In genomic region chr17:82566129-82566995, GRCh38 we compare ENCODE assay signal across 17 cellular contexts. TPM values are rescaled to one million over a fixed set of nuclear protein-coding genes. Genes with fewer than 3 reads are reported as not detected.
DNase-seq lines count a peak whose midpoint lies in the region; ATAC-seq and TF ChIP-seq lines count a peak whose summit lies in the region.
"Had no signal": no experiment of that assay in that cellular context is flagged by ENCODE, and none has a peak within 500 bp of the region (broad histone marks: within the 10 kb centered on the region; RNA-seq: fewer than 3 reads in every experiment).

No MANE protein-coding gene starts in this region.

- H3K4me1 ChIP-seq in liver (ENCODE audit: control insufficient read depth in 4 of 4, insufficient read depth in 4 of 4, low read length in 3 of 4) = peaks cover 6 to 16% (median 12%) of the 10 kb centered on the region in 4 donors
- H3K4me1 ChIP-seq: BE2C, HAP-1 had no signal

- no peak overlapping the region for H3K9ac ChIP-seq in liver (ENCODE audit: low read depth in 1 of 2, low read length in 2 of 2)

- H3K4me3 ChIP-seq in liver (ENCODE audit: low read depth in 1 of 3, low read length in 3 of 3) = no peak overlapping the region
- H3K4me3 ChIP-seq: HAP-1, thoracic aorta had no signal

- peak; percentile 13 to 41 for DNase-seq in NCI-H2081 (lab: John Stamatoyannopoulos, UW)
- no peak for DNase-seq in NCI-H2081 treated with DMSO at 0.1 percent for 48 hours (lab: John Stamatoyannopoulos, UW)
- no peak for DNase-seq in caudate nucleus (lab: John Stamatoyannopoulos, UW)
- no peak for DNase-seq in activated CD4-positive, alpha-beta T cell treated with anti-CD3 and anti-CD28 coated beads for 48 hours
- DNase-seq in DMS 273 (lab: John Stamatoyannopoulos, UW; ENCODE audit: unreplicated experiment) = no peak
- DNase-seq: 8988T; BE2C; central memory CD4-positive, alpha-beta T cell; Karpas-422; NCI-H510A; SHP77; stimulated activated CD4-positive, alpha-beta T cell treated with anti-CD3 and anti-CD28 coated beads, Interleukin-2, amount 100 ng/mL, for 48 hours had no signal

- no peak for TF ChIP-seq RAD21 in liver (IDR thresholded peaks at IDR 0.05)

- no peaks in the 10 kb centered on the region for H3K27me3 ChIP-seq in liver (ENCODE audit: control insufficient read depth in 4 of 4, insufficient read depth in 4 of 4, low read length in 3 of 4)
- H3K27me3 ChIP-seq: BE2C had no signal

- WGBS in liver = 79% methylated on average over 18 of the region's 18 CpGs

- H3K27ac ChIP-seq in caudate nucleus (ENCODE audit: low read depth, low read length) (peak overlapping the region; percentile 70), liver (ENCODE audit: low read depth in 1 of 2, low read length in 2 of 2) (no peak overlapping the region), temporal lobe (ENCODE audit: low read depth, low read length) (peak overlapping the region; percentile 87)
- H3K27ac ChIP-seq: thoracic aorta had no signal

- no peak for TF ChIP-seq CTCF in liver (IDR thresholded peaks at IDR 0.05; ENCODE audit: low read depth, low read length, missing input control)

- no peak for ATAC-seq in GM21825 (IDR thresholded peaks at IDR 0.05; ENCODE audit: unreplicated experiment)

- no peaks in the 10 kb centered on the region for H3K9me3 ChIP-seq in liver (ENCODE audit: control insufficient read depth in 4 of 4, low read length in 3 of 4)
- H3K9me3 ChIP-seq: BE2C, HAP-1, thoracic aorta had no signal

- peaks cover 9 to 26% (median 19%) of the 10 kb centered on the region in 4 donors for H3K36me3 ChIP-seq in liver (ENCODE audit: control insufficient read depth in 4 of 4, insufficient read depth in 3 of 4, low read depth in 1 of 4, low read length in 3 of 4)
- H3K36me3 ChIP-seq: thoracic aorta had no signal

TF ChIP-seq in liver, 16 proteins besides CTCF, POLR2A, EP300 and RAD21:
- peak; percentile 28 to 45 for TF ChIP-seq HNF4A (conservative IDR thresholded peaks at IDR 0.05)
- TF ChIP-seq TAF1 (conservative IDR thresholded peaks at IDR 0.05) = no peak
- no peak for TF ChIP-seq FOXA1 (IDR thresholded peaks at IDR 0.05)
- TF ChIP-seq REST (IDR thresholded peaks at IDR 0.05) = no peak
- no peak for TF ChIP-seq JUND (IDR thresholded peaks at IDR 0.05)
- TF ChIP-seq RXRA (IDR thresholded peaks at IDR 0.05) = peak in 1 of 2 donors; percentile 6
- TF ChIP-seq YY1 (IDR thresholded peaks at IDR 0.05) = no peak

RNA-seq across cellular contexts. Expression of gene FOXK2, which starts 46.8 kb away (rescaled TPM):
- 10 to 100 TPM; 13.4 to 16.2 TPM for total RNA-seq in liver
- 1 to 10 TPM; 3.1 to 8.3 TPM for polyA plus RNA-seq in liver
- 27.8 TPM for total RNA-seq in temporal lobe

Comparison
In these comparisons a context has a peak if more than half of its experiments do, and no peak if none do; other contexts are left out.
1. DNase-seq: peak in NCI-H2081 (2 of 2); none in NCI-H2081 treated with DMSO at 0.1 percent for 48 hours (single experiment), caudate nucleus (0 of 61), activated CD4-positive, alpha-beta T cell treated with anti-CD3 and anti-CD28 coated beads for 48 hours (single experiment) and DMS 273 (single experiment).
2. H3K27ac ChIP-seq: peak in caudate nucleus (single experiment) and temporal lobe (single experiment); none in liver (0 of 2).